ENCODE assay signal across 10 cellular contexts in the genomic region with DNA sequence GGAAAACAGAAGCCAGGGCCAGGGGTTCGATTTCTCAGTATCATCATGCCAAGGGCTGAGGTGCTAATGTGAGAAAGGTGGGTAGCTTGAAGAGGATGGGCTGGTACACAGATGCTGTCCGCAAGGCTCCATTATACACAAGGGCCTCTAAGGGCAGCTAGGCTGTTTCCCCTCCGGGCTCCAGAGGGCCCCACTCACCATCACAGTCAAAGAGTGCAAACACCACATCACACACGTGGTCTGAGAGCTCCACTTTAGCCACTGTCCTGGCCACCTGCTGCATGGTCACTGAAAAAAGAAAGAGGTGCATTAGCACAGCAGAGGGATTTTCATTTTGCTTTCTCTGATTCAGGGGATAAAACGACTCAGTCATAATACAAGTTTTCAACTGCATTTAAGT. TPM values are rescaled to one million over a fixed set of nuclear protein-coding genes. Genes with fewer than 3 reads are reported as not detected.
A peak's percentile ranks its signal among the peaks of the same experiment; 100 is the strongest.
DNase-seq lines count a peak whose midpoint lies in the region; ATAC-seq and TF ChIP-seq lines count a peak whose summit lies in the region.
"Had no signal": no experiment of that assay in that cellular context is flagged by ENCODE, and none has a peak within 500 bp of the region (broad histone marks: within the 10 kb centered on the region; RNA-seq: fewer than 3 reads in every experiment).

No MANE protein-coding gene starts in this region.

- ATAC-seq in GM21529 (IDR thresholded peaks at IDR 0.05; ENCODE audit: unreplicated experiment): no peak

- CTCF ChIA-PET in GM10248 (lab: Yijun Ruan, JAX): interaction anchor here (0.9 to 3.6 kb wide), 6 partner anchors 11 to 498 kb away, joined by 3 to 27 read pairs (median 4); no protein-coding TSS in a partner anchor

- H3K36me3 ChIP-seq in breast epithelium: no peaks in the 10 kb centered on the region
- H3K36me3 ChIP-seq: HAP-1 had no signal

- TF ChIP-seq POLR2A in breast epithelium (IDR thresholded peaks at IDR 0.05): no peak

- peak overlapping the region; percentile 43 for H3K27ac Mint-ChIP-seq in neural crest cell (ENCODE audit: unreplicated experiment)
- H3K27ac Mint-ChIP-seq: activated naive CD8-positive, alpha-beta T cell treated with anti-CD3 and anti-CD28 coated beads, Interleukin-2, amount 10 ng/mL, durations not matched to agents 7 days and 5 days had no signal

- H3K4me1 ChIP-seq in breast epithelium: no peaks in the 10 kb centered on the region
- H3K4me1 ChIP-seq: HAP-1 had no signal

- peaks cover 3% of the 10 kb centered on the region for H3K36me3 Mint-ChIP-seq in neural crest cell (ENCODE audit: low read depth)
- H3K36me3 Mint-ChIP-seq: activated naive CD8-positive, alpha-beta T cell treated with anti-CD3 and anti-CD28 coated beads, Interleukin-2, amount 10 ng/mL, durations not matched to agents 7 days and 5 days had no signal

- H3K4me3 ChIP-seq in LNCaP clone FGC (ENCODE audit: low read depth, low read length) (no peak overlapping the region), choroid plexus epithelial cell (ENCODE audit: low read depth, low read length) (no peak overlapping the region), breast epithelium (no peak overlapping the region)
- H3K4me3 ChIP-seq: HAP-1 had no signal

- H3K4me1 Mint-ChIP-seq in neural crest cell: peaks cover 9% of the 10 kb centered on the region

- H3K27me3 ChIP-seq in breast epithelium: no peaks in the 10 kb centered on the region

- TF ChIP-seq CTCF in GM10248 (IDR thresholded peaks at IDR 0.05; ENCODE audit: control extremely low read depth, extremely low read depth, low read depth, missing control alignments) (peak; percentile 2), LNCaP clone FGC (IDR thresholded peaks at IDR 0.05; ENCODE audit: control insufficient read depth, extremely low read depth, insufficient read depth) (peak; percentile 54), choroid plexus epithelial cell (conservative IDR thresholded peaks at IDR 0.05; ENCODE audit: low read depth, low read length) (peak; percentile 48), neural crest cell (conservative IDR thresholded peaks at IDR 0.05) (peak; percentile 13), breast epithelium (IDR thresholded peaks at IDR 0.05) (no peak)

- H3K27ac ChIP-seq in breast epithelium: no peak overlapping the region

- POLR2A ChIA-PET in GM10248 (lab: Yijun Ruan, JAX): no interaction called here

- no peaks in the 10 kb centered on the region for H3K27me3 Mint-ChIP-seq in neural crest cell (ENCODE audit: low read depth)
- H3K27me3 Mint-ChIP-seq: activated naive CD8-positive, alpha-beta T cell treated with anti-CD3 and anti-CD28 coated beads, Interleukin-2, amount 10 ng/mL, durations not matched to agents 7 days and 5 days had no signal

- no peaks in the 10 kb centered on the region for H3K9me3 Mint-ChIP-seq in neural crest cell
- H3K9me3 Mint-ChIP-seq: activated naive CD8-positive, alpha-beta T cell treated with anti-CD3 and anti-CD28 coated beads, Interleukin-2, amount 10 ng/mL, durations not matched to agents 7 days and 5 days had no signal

- H3K4me3 Mint-ChIP-seq in neural crest cell: no peak overlapping the region
- H3K4me3 Mint-ChIP-seq: activated naive CD8-positive, alpha-beta T cell treated with anti-CD3 and anti-CD28 coated beads, Interleukin-2, amount 10 ng/mL, durations not matched to agents 7 days and 5 days had no signal

- H3K9me3 ChIP-seq in breast epithelium: no peaks in the 10 kb centered on the region
- H3K9me3 ChIP-seq: HAP-1 had no signal

- intact Hi-C loops in breast epithelium (cut with DNase I; ENCODE audit: low total_unique reads): no loop called here

- DNase-seq in GM10248 (ENCODE audit: extremely low spot score) (no peak), LNCaP clone FGC (ENCODE audit: low read depth) (no peak), choroid plexus epithelial cell (ENCODE audit: low read depth) (peak; percentile 37), neural crest cell (ENCODE audit: low read depth, low spot score) (no peak), GM19240 (ENCODE audit: insufficient read length, low spot score) (no peak), breast epithelium (ENCODE audit: low spot score in 2 of 2) (no peak)
- DNase-seq in activated CD4-positive, CD25-positive, alpha-beta regulatory T cell treated with anti-CD3 and anti-CD28 coated beads, Interleukin-2, amount 50 U/mL, for 72 hours: no peak
- DNase-seq: activated naive CD8-positive, alpha-beta T cell treated with anti-CD3 and anti-CD28 coated beads, Interleukin-2, amount 10 ng/mL, durations not matched to agents 7 days and 5 days had no signal

RNA-seq across cellular contexts. Expression of gene DNAJB12, which starts 20.9 kb away (rescaled TPM):
- 32.4 and 36.5 TPM in 2 replicates for total RNA-seq in neural crest cell
- 10 to 100 TPM; 38.4 to 48.1 (median 38.7) TPM for total RNA-seq in breast epithelium

Comparison
In these comparisons a context has a peak if more than half of its experiments do, and no peak if none do; other contexts are left out.
1. CTCF ChIP-seq: peak in GM10248 (single experiment), LNCaP clone FGC (single experiment), choroid plexus epithelial cell (single experiment) and neural crest cell (single experiment); none in breast epithelium (0 of 3).